ENCODE assay signal across 16 cellular contexts in the genomic region with DNA sequence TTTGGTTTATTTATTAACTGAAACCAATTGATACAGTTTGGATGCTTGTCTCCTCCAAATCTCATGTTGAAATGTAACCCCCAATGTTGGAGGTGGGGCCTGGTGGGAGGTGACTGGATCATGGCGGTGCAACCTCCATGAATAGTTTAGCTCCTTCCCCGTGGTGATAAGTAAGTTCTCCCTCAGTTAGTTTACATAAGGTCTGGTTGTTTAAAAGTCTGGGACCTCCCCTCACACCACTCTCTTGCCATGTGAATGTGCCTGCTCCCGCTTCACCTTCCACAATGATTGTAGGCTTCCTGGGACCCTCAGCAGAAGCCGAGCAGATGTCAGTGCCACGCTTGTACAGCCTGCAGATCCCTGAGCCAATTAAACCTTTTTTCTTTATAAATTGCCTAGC. TPM values are rescaled to one million over a fixed set of nuclear protein-coding genes. Genes with fewer than 3 reads are reported as not detected.
DNase-seq lines count a peak whose midpoint lies in the region; TF ChIP-seq lines count a peak whose summit lies in the region.
"Had no signal": no experiment of that assay in that cellular context is flagged by ENCODE, and none has a peak within 500 bp of the region (broad histone marks: within the 10 kb centered on the region; RNA-seq: fewer than 3 reads in every experiment).

No MANE protein-coding gene starts in this region.

- TF ChIP-seq CTCF in endodermal cell (conservative IDR thresholded peaks at IDR 0.05) (no peak), progenitor cell of endocrine pancreas (IDR thresholded peaks at IDR 0.05; ENCODE audit: unreplicated experiment) (no peak), uterus (IDR thresholded peaks at IDR 0.05) (no peak)

- H3K27me3 Mint-ChIP-seq in endodermal cell (ENCODE audit: insufficient read depth) (no peaks in the 10 kb centered on the region), progenitor cell of endocrine pancreas (no peaks in the 10 kb centered on the region)

- H3K27ac Mint-ChIP-seq in endodermal cell (peak overlapping the region; percentile 73), progenitor cell of endocrine pancreas (peak overlapping the region; percentile 53)

- H3K4me3 ChIP-seq in HUES48 (ENCODE audit: low read depth, low read length) (no peak overlapping the region), endodermal cell (ENCODE audit: low read length) (no peak overlapping the region), uterus (no peak overlapping the region)
- H3K4me3 ChIP-seq: A549, GM12878 had no signal

- H3K4me1 Mint-ChIP-seq in endodermal cell: peaks cover 39% of the 10 kb centered on the region
- H3K4me1 Mint-ChIP-seq in progenitor cell of endocrine pancreas (ENCODE audit: low read depth): peaks cover 43% of the 10 kb centered on the region
- H3K4me1 Mint-ChIP-seq: CD4-positive, alpha-beta memory T cell had no signal

- no peak for TF ChIP-seq POLR2A in uterus (IDR thresholded peaks at IDR 0.05)

- H3K4me3 Mint-ChIP-seq in endodermal cell (no peak overlapping the region), progenitor cell of endocrine pancreas (ENCODE audit: low read depth) (no peak overlapping the region)
- H3K4me3 Mint-ChIP-seq: CD4-positive, alpha-beta memory T cell had no signal

- H3K9ac ChIP-seq in HUES48 (ENCODE audit: low read depth, low read length) (no peak overlapping the region), endodermal cell (ENCODE audit: extremely low read depth, low read length, poor library complexity, severe bottlenecking) (no peak overlapping the region)

- H3K36me3 Mint-ChIP-seq in endodermal cell (ENCODE audit: low read depth) (peaks cover 5% of the 10 kb centered on the region), progenitor cell of endocrine pancreas (ENCODE audit: insufficient read depth) (peaks cover 12% of the 10 kb centered on the region)
- H3K36me3 Mint-ChIP-seq: CD4-positive, alpha-beta memory T cell had no signal

- WGBS in endodermal cell (ENCODE audit: insufficient coverage in 1 of 2, insufficient read length in 1 of 2), 2 experiments: 65 to 78% methylated on average over 3 to 5 of the region's 5 CpGs

- intact Hi-C loops in uterus (cut with DNase I; ENCODE audit: low total_unique reads): no loop called here

- no peaks in the 10 kb centered on the region for H3K9me3 ChIP-seq in HUES48 (ENCODE audit: control insufficient read depth, insufficient read depth, low read length)
- no peaks in the 10 kb centered on the region for H3K9me3 ChIP-seq in endodermal cell (ENCODE audit: control insufficient read depth, low read length)
- no peaks in the 10 kb centered on the region for H3K9me3 ChIP-seq in uterus
- H3K9me3 ChIP-seq: A549, BE2C had no signal

- no peaks in the 10 kb centered on the region for H3K27me3 ChIP-seq in HUES48 (ENCODE audit: control insufficient read depth, insufficient read depth, low read length)
- no peaks in the 10 kb centered on the region for H3K27me3 ChIP-seq in endodermal cell (ENCODE audit: control insufficient read depth, insufficient read depth, low read length, poor library complexity, severe bottlenecking)
- no peaks in the 10 kb centered on the region for H3K27me3 ChIP-seq in uterus
- H3K27me3 ChIP-seq: BE2C had no signal

- DNase-seq in NCI-H69 (lab: John Stamatoyannopoulos, UW): peak; percentile 89
- DNase-seq in endodermal cell: peak; percentile 71
- no peak for DNase-seq in progenitor cell of endocrine pancreas (ENCODE audit: low spot score, unreplicated experiment)
- DNase-seq in NCI-H146 treated with DMSO at 0.1 percent for 48 hours (lab: John Stamatoyannopoulos, UW; ENCODE audit: unreplicated experiment): no peak
- no peak for DNase-seq in uterus
- DNase-seq in HT-29 (ENCODE audit: low spot score): no peak
- DNase-seq: BE2C; CD4-positive, alpha-beta memory T cell; DMS79; IMR-90 had no signal

- H3K9me3 Mint-ChIP-seq in endodermal cell (no peaks in the 10 kb centered on the region), progenitor cell of endocrine pancreas (ENCODE audit: low read depth) (no peaks in the 10 kb centered on the region)

- peak overlapping the region; percentile 46 for H3K27ac ChIP-seq in HUES48 (ENCODE audit: low read depth, low read length)
- no peak overlapping the region for H3K27ac ChIP-seq in endodermal cell (ENCODE audit: low read depth, low read length)
- no peak overlapping the region for H3K27ac ChIP-seq in uterus
- H3K27ac ChIP-seq: C4-2B, HL-60 had no signal

- H3K36me3 ChIP-seq in HUES48 (ENCODE audit: control insufficient read depth, insufficient read depth, low read length) (no peaks in the 10 kb centered on the region), endodermal cell (ENCODE audit: control insufficient read depth, insufficient read depth, low read length) (no peaks in the 10 kb centered on the region), uterus (no peaks in the 10 kb centered on the region)
- H3K36me3 ChIP-seq: BE2C had no signal

- H3K4me1 ChIP-seq in HUES48 (ENCODE audit: control insufficient read depth, insufficient read depth, low read length) (peaks cover 42% of the 10 kb centered on the region), endodermal cell (ENCODE audit: control insufficient read depth, insufficient read depth, low read length) (peaks cover 8% of the 10 kb centered on the region), uterus (no peaks in the 10 kb centered on the region)
- H3K4me1 ChIP-seq: BE2C had no signal

RNA-seq across cellular contexts. Expression of a gene that starts 15.2 kb away (rescaled TPM):
- 10 to 100 TPM; 42.4 to 48.7 TPM for total RNA-seq in endodermal cell
- polyA plus RNA-seq in endodermal cell (2013, experiment 1 of 2): 8.0 TPM
- polyA plus RNA-seq in endodermal cell (2013, experiment 2 of 2): 6.7 TPM
- total RNA-seq in progenitor cell of endocrine pancreas: 90.3 and 101 TPM in 2 replicates
- 1 to 10 TPM in 2 of 4 donors, under 1 TPM in 2; 0.29 to 6.8 (median 1.1) TPM for total RNA-seq in uterus
- 42.1 and 44.6 TPM in 2 replicates for total RNA-seq in HT-29 (2014; rRNA removed; shearing (Covaris generic))
- total RNA-seq: G401 had no signal

Comparison
In these comparisons a context has a peak if more than half of its experiments do, and no peak if none do; other contexts are left out.
1. DNase-seq: peak in NCI-H69 (single experiment) and endodermal cell (single experiment); none in progenitor cell of endocrine pancreas (single experiment), NCI-H146 treated with DMSO at 0.1 percent for 48 hours (single experiment), uterus (0 of 2) and HT-29 (single experiment).